1 cellular context compared by ENCODE assay signal in genomic region chrX:73852022-73852421, GRCh38.
TF ChIP-seq lines count a peak whose summit lies in the region.

No MANE protein-coding gene starts in this region.

TF ChIP-seq in IMR-90, 13 proteins besides CTCF, POLR2A, EP300 and RAD21:
- no peak for TF ChIP-seq BHLHE40 (IDR thresholded peaks at IDR 0.05; ENCODE audit: low read depth, low read length)
- TF ChIP-seq SMC3 (IDR thresholded peaks at IDR 0.05; ENCODE audit: low read depth, low read length) = no peak
- TF ChIP-seq USF2 (IDR thresholded peaks at IDR 0.05; ENCODE audit: low read depth, low read length) = no peak
- TF ChIP-seq MAFK (IDR thresholded peaks at IDR 0.05; ENCODE audit: low read depth, low read length) = no peak
